8 cellular contexts compared by ENCODE assay signal in the genomic region with DNA sequence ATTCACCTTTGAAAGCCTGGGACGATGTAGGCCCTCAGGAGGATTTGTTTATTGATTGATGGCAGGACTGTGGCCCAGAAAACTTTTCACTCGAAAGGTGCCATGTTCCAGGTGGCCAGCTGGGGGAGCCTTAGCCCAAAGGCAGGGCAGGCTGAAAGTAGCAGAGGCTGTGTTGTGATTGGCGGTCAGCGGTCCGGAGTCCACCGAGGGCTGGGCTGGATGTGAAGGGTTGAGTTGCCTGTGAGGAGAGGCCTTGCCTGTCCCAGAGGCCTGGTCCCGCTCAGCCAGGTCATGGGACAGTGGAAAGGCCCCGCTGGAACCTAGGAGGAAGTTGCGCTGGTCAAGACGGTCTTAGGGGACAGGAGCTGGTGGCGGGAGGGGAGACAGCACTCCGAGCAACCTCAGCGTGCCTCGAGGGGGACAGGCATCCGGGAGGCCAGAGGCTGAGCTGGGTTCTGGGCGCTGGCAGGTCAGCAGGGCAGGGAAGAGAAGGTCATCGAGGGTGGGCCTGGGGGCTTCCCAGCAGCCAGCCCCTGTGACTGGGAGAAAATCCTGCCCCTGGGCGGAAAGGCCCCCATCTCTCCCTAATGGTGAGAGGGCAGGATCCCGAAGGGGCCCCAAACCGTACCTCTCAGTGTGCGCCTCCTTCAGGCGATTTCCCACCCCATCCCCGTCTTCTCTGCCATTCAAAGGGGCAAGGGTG. TPM values are rescaled to one million over a fixed set of nuclear protein-coding genes. Genes with fewer than 3 reads are reported as not detected.
DNase-seq lines count a peak whose midpoint lies in the region; ATAC-seq and TF ChIP-seq lines count a peak whose summit lies in the region.

No MANE protein-coding gene starts in this region.

- no peaks in the 10 kb centered on the region for H3K79me2 ChIP-seq in smooth muscle cell (ENCODE audit: low read depth)

- no peak overlapping the region for H2AFZ ChIP-seq in smooth muscle cell (ENCODE audit: low read depth)

- TF ChIP-seq CTCF in fibroblast of pulmonary artery (IDR thresholded peaks at IDR 0.05; ENCODE audit: low read length, missing control alignments): peak; percentile 69
- TF ChIP-seq CTCF in smooth muscle cell (IDR thresholded peaks at IDR 0.05; ENCODE audit: borderline replicate concordance, insufficient read depth, poor library complexity, severe bottlenecking): peak; percentile 43

- H3K9me3 ChIP-seq in HAP-1: no peaks in the 10 kb centered on the region
- H3K9me3 ChIP-seq in smooth muscle cell (replicated peaks; ENCODE audit: low read depth): no peaks in the 10 kb centered on the region

- no peaks in the 10 kb centered on the region for H3K27me3 ChIP-seq in HAP-1 (ENCODE audit: low read depth)
- no peaks in the 10 kb centered on the region for H3K27me3 ChIP-seq in smooth muscle cell (ENCODE audit: low read depth)

- no peak overlapping the region for H3K9ac ChIP-seq in smooth muscle cell (ENCODE audit: low read depth)

- peaks cover 7% of the 10 kb centered on the region for H3K4me1 ChIP-seq in HAP-1
- no peaks in the 10 kb centered on the region for H3K4me1 ChIP-seq in smooth muscle cell (ENCODE audit: low read depth)

- in situ Hi-C loops in HAP-1 (cut with MboI; ENCODE audit: low sequenced_read_pairs): no loop called here

- H4K20me1 ChIP-seq in smooth muscle cell (ENCODE audit: low read depth): no peaks in the 10 kb centered on the region

- peak; percentile 12 for DNase-seq in NCI-H345 (lab: John Stamatoyannopoulos, UW)
- DNase-seq in NCI-H345 treated with DMSO at 0.1 percent for 48 hours (lab: John Stamatoyannopoulos, UW; ENCODE audit: unreplicated experiment): no peak
- DNase-seq in HAP-1 (ENCODE audit: low spot score in 2 of 2): peak; percentile 41 to 79
- DNase-seq in NCI-H460 (ENCODE audit: extremely low read depth, low read depth): peak; percentile 59
- peak; percentile 78 for DNase-seq in activated CD8-positive, alpha-beta memory T cell treated with anti-CD3 and anti-CD28 coated beads for 24 hours
- peak; percentile 28 for DNase-seq in fibroblast of pulmonary artery (ENCODE audit: low read depth)
- no peak for DNase-seq in smooth muscle cell (lab: John Stamatoyannopoulos, UW; ENCODE audit: unreplicated experiment)

- no peaks in the 10 kb centered on the region for H3F3A ChIP-seq in smooth muscle cell (ENCODE audit: low read depth)

- H3K27ac ChIP-seq in smooth muscle cell (ENCODE audit: low read depth): no peak overlapping the region

- H3K4me2 ChIP-seq in smooth muscle cell: no peak overlapping the region

- no peaks in the 10 kb centered on the region for H3K36me3 ChIP-seq in HAP-1 (replicated peaks)
- H3K36me3 ChIP-seq in smooth muscle cell (ENCODE audit: low read depth): no peaks in the 10 kb centered on the region

- WGBS in smooth muscle cell (ENCODE audit: low lambda C conversion rate): 62% methylated on average over 23 of the region's 23 CpGs

- ATAC-seq in HG03571 (IDR thresholded peaks at IDR 0.05; ENCODE audit: unreplicated experiment): no peak

- H3K4me3 ChIP-seq in HAP-1 (no peak overlapping the region), fibroblast of pulmonary artery (replicated peaks; ENCODE audit: low read depth, low read length) (no peak overlapping the region), smooth muscle cell (no peak overlapping the region)

RNA-seq across cellular contexts. Expression of gene CMA1, which starts 26.3 kb away (rescaled TPM):
- total RNA-seq in NCI-H460 (2014; rRNA removed; shearing (Covaris generic)): not detected in 2 replicates
- not detected in 2 replicates for polyA plus RNA-seq in NCI-H460 (2014; cell fraction: nucleus; rRNA removed)
- total RNA-seq in smooth muscle cell: not detected in 2 replicates
- polyA plus RNA-seq in smooth muscle cell: not detected in 2 replicates

RNA-seq across cellular contexts. Expression of gene SDR39U1, which starts 39.2 kb away (rescaled TPM):
- total RNA-seq in NCI-H460 (2014; rRNA removed; shearing (Covaris generic)): 22.6 and 24.7 TPM in 2 replicates
- 93.3 and 132 TPM in 2 replicates for polyA plus RNA-seq in NCI-H460 (2014; cell fraction: nucleus; rRNA removed)
- total RNA-seq in smooth muscle cell: 20.9 and 21.6 TPM in 2 replicates
- polyA plus RNA-seq in smooth muscle cell: 62.6 and 78.8 TPM in 2 replicates

RNA-seq across cellular contexts. Expression of gene KHNYN, which starts 52.0 kb away (rescaled TPM):
- 51.1 and 58.3 TPM in 2 replicates for total RNA-seq in NCI-H460 (2014; rRNA removed; shearing (Covaris generic))
- polyA plus RNA-seq in NCI-H460 (2014; cell fraction: nucleus; rRNA removed): 73.9 and 92.0 TPM in 2 replicates
- 43.1 and 55.7 TPM in 2 replicates for total RNA-seq in smooth muscle cell
- 28.2 and 34.8 TPM in 2 replicates for polyA plus RNA-seq in smooth muscle cell

RNA-seq across cellular contexts. Expression of gene CBLN3, which starts 52.3 kb away (rescaled TPM):
- total RNA-seq in NCI-H460 (2014; rRNA removed; shearing (Covaris generic)): 1.1 and 1.2 TPM in 2 replicates
- 0.69 and 2.9 TPM in 2 replicates for polyA plus RNA-seq in NCI-H460 (2014; cell fraction: nucleus; rRNA removed)
- 1.1 and 3.0 TPM in 2 replicates for total RNA-seq in smooth muscle cell
- polyA plus RNA-seq in smooth muscle cell: 1.6 and 2.5 TPM in 2 replicates

Comparison
In these comparisons a context has a peak if more than half of its experiments do, and no peak if none do; other contexts are left out.
1. DNase-seq: peak in NCI-H345 (single experiment), HAP-1 (2 of 2), NCI-H460 (single experiment), activated CD8-positive, alpha-beta memory T cell treated with anti-CD3 and anti-CD28 coated beads for 24 hours (single experiment) and fibroblast of pulmonary artery (single experiment); none in NCI-H345 treated with DMSO at 0.1 percent for 48 hours (single experiment) and smooth muscle cell (single experiment).